ENCODE assay signal across 1 cellular context in the genomic region with DNA sequence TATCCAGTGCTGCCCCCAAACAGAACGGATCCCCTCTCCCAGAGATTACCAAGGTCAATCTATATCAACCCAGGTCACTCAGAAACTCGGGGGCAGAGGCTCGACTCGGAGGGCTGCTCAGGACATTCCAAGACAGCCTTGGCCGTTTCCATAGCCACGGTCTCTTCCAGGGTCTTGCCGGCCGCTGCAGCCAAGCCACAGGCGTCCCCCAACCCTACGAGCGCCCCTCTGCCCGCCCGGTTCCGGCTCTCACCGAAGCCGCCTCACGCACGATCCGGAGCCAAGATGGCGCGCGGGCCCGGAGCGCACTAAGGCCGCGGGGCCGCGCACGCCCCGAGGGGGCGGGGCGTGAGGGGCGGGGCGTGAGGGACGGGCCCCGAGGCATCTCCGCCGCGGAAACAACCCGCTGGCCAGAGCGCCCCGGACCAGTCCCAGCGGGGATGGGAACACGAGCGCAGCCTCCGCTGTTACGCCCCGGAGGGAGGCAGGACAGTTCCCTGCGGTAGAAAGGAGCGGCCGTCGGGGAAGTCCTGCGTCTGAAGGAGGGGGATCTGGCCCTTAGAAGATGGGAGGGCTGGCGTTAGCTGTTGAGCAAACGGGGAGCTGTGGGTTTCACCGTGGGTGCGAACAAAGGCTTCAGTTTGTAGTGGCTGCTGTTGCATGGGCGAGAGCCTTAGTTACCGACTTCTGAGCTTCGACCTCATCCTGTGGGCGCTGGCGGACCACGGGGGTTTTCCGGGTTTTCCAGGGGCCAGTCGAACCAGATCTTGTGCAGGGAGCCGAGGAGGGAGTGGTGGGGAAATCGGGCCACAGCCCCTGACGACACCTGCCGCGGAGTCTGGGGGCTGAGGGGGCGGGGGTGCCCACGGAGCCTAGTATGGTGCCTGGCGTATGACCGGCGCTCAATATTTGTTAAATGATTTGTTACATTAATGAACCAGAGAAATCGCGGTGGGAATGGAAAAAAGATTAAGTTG.
A peak's percentile ranks its signal among the peaks of the same experiment; 100 is the strongest.
TF ChIP-seq lines count a peak whose summit lies in the region.

A gene with protein sequence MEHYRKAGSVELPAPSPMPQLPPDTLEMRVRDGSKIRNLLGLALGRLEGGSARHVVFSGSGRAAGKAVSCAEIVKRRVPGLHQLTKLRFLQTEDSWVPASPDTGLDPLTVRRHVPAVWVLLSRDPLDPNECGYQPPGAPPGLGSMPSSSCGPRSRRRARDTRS (minus strand): TSS at position 287 of the 977 bp plus-strand sequence. CDS start 801 bp downstream, outside the sequence.

TF ChIP-seq in H1, 55 proteins besides CTCF, POLR2A, EP300 and RAD21 (continued from another document):
- TF ChIP-seq RXRA (IDR thresholded peaks at IDR 0.05; ENCODE audit: insufficient read depth, low read depth, low read length) (no peak), RBBP5 (IDR thresholded peaks at IDR 0.05; ENCODE audit: borderline replicate concordance, low read depth, low read length) (peak; percentile 29; the same call in 1 of the 2 replicates), KDM4A (IDR thresholded peaks at IDR 0.05; ENCODE audit: low read depth, low read length, severe bottlenecking) (peak; percentile 90)
